In the genomic region with DNA sequence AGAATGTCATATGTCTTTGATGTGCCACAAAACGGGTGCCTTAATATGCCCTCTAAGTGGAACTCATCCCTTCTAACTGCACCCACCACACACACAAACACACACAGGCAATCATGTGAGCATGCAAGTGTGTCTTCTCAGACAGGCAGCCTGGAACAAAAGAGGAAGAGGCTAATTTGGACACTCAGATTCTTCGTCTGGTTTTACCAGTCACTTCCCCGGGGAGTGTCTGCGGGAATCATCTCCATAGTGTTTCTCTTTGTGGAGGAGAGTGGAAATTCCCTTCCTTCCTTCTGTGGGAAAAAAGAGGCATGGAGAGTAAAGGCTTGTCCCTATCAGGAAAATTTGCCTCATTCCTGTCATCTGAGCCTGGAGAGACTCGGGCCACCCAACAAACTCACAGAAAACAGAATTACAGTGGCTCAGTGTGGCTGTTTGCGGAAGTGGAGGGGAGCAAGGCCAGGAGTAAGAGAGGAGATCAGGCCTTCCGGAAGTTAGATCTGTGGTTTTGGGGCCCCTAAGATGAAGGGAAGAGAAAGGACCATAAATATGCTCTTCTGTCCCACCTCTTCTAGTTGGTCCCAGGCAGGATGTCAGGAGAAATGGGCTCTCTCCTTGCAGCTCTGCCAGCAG, we compare ENCODE assay signal across 19 cellular contexts.
DNase-seq lines count a peak whose midpoint lies in the region; ATAC-seq, FAIRE-seq and TF ChIP-seq lines count a peak whose summit lies in the region.
"Had no signal": no experiment of that assay in that cellular context is flagged by ENCODE, and none has a peak within 500 bp of the region (broad histone marks: within the 10 kb centered on the region; RNA-seq: fewer than 3 reads in every experiment).

No MANE protein-coding gene starts in this region.

- TF ChIP-seq CTCF in HL-60 (IDR thresholded peaks at IDR 0.05; ENCODE audit: insufficient read depth, low read length) = no peak
- TF ChIP-seq CTCF in astrocyte (IDR thresholded peaks at IDR 0.05; ENCODE audit: insufficient read depth, low read depth, low read length) = no peak

- peak overlapping the region; percentile 81 to 91 (median 84); a peak in 21 of 22 replicates for H3K27ac ChIP-seq in BLaER1 treated with 17β-estradiol and CSF1 and Interleukin-3, amounts not matched to agents 10 nM and 100 nM
- H3K27ac ChIP-seq in HL-60 (replicated peaks) (peak overlapping the region; percentile 82), astrocyte (ENCODE audit: low read depth, low read length) (no peak overlapping the region)
- no peak overlapping the region for H3K27ac ChIP-seq in naive thymus-derived CD4-positive, alpha-beta T cell (ENCODE audit: low read depth, low read length)
- H3K27ac ChIP-seq: coronary artery, gastroesophageal sphincter had no signal

- H3K27me3 ChIP-seq in BLaER1 treated with 17β-estradiol and CSF1 and Interleukin-3, amounts not matched to agents 10 nM and 100 nM = no peaks in the 10 kb centered on the region
- H3K27me3 ChIP-seq in HL-60 (ENCODE audit: insufficient read depth, poor library complexity, severe bottlenecking) (no peaks in the 10 kb centered on the region), astrocyte (ENCODE audit: insufficient read depth, low read length) (no peaks in the 10 kb centered on the region)
- H3K27me3 ChIP-seq in naive thymus-derived CD4-positive, alpha-beta T cell (ENCODE audit: control insufficient read depth in 2 of 2, insufficient read depth in 2 of 2, low read length in 2 of 2) = no peaks in the 10 kb centered on the region
- H3K27me3 ChIP-seq: gastroesophageal sphincter had no signal

- POLR2A ChIA-PET in naive thymus-derived CD4-positive, alpha-beta T cell (lab: Charles Lee) = no interaction called here

- ATAC-seq in naive thymus-derived CD4-positive, alpha-beta T cell = peak; percentile 42
- no peak for ATAC-seq in HG03045 (IDR thresholded peaks at IDR 0.05; ENCODE audit: unreplicated experiment)
- ATAC-seq in activated naive CD4-positive, alpha-beta T cell treated with anti-CD3 and anti-CD28 coated beads, Interleukin-2, amount 50 U/mL, for 72 hours = no peak
- ATAC-seq: gastroesophageal sphincter; stimulated activated effector memory CD8-positive, alpha-beta T cell treated with anti-CD3 and anti-CD28 coated beads, Interleukin-12 subunit alpha, Interleukin-12 subunit beta, amount 100 ng/mL, for 72 hours; T-helper 17 cell had no signal

- H3K36me3 ChIP-seq in BLaER1 treated with 17β-estradiol and CSF1 and Interleukin-3, amounts not matched to agents 10 nM and 100 nM = no peaks in the 10 kb centered on the region
- no peaks in the 10 kb centered on the region for H3K36me3 ChIP-seq in astrocyte (ENCODE audit: insufficient read depth, low read length)
- no peaks in the 10 kb centered on the region for H3K36me3 ChIP-seq in naive thymus-derived CD4-positive, alpha-beta T cell (ENCODE audit: control insufficient read depth in 2 of 3, insufficient read depth in 3 of 3, low read length in 3 of 3)
- H3K36me3 ChIP-seq: gastroesophageal sphincter had no signal

- H2AFZ ChIP-seq in astrocyte (ENCODE audit: low read depth, low read length) = no peak overlapping the region

- CTCF ChIA-PET in naive thymus-derived CD4-positive, alpha-beta T cell (lab: Charles Lee) = interaction anchor here (0.6 kb wide), 1 partner anchor 397 kb away, joined by 3 read pairs; no protein-coding TSS in a partner anchor

- H3K9ac ChIP-seq in BLaER1 treated with 17β-estradiol and CSF1 and Interleukin-3, amounts not matched to agents 10 nM and 100 nM = peak overlapping the region; percentile 66 to 82 (median 72); a peak in 21 of 22 replicates
- no peak overlapping the region for H3K9ac ChIP-seq in astrocyte (ENCODE audit: low read length)

- H3K79me2 ChIP-seq in astrocyte (ENCODE audit: insufficient read depth, low read length) = no peaks in the 10 kb centered on the region

- H3K27me3 Mint-ChIP-seq in astrocyte (ENCODE audit: low read depth, unreplicated experiment) = peaks cover under 1% of the 10 kb centered on the region
- H3K27me3 Mint-ChIP-seq in naive thymus-derived CD4-positive, alpha-beta T cell = peaks cover 0 to 19% (median 8%) of the 10 kb centered on the region in 5 donors
- H3K27me3 Mint-ChIP-seq: type B pancreatic cell had no signal

- peaks cover 0 to 7% (median 0%) of the 10 kb centered on the region in 11 experiments; a peak in 4 of 22 replicates for H3K9me3 ChIP-seq in BLaER1 treated with 17β-estradiol and CSF1 and Interleukin-3, amounts not matched to agents 10 nM and 100 nM (replicated peaks in 1 of 11)
- no peaks in the 10 kb centered on the region for H3K9me3 ChIP-seq in astrocyte (ENCODE audit: insufficient read depth, low read depth, low read length)
- no peaks in the 10 kb centered on the region for H3K9me3 ChIP-seq in naive thymus-derived CD4-positive, alpha-beta T cell (ENCODE audit: control insufficient read depth in 2 of 3, low read length in 3 of 3)
- H3K9me3 ChIP-seq: gastroesophageal sphincter had no signal

- peak overlapping the region; percentile 82 to 92 (median 85) for H3K4me2 ChIP-seq in BLaER1 treated with 17β-estradiol and CSF1 and Interleukin-3, amounts not matched to agents 10 nM and 100 nM
- no peak overlapping the region for H3K4me2 ChIP-seq in astrocyte (ENCODE audit: low read length)

- no peaks in the 10 kb centered on the region for H4K20me1 ChIP-seq in BLaER1 treated with 17β-estradiol and CSF1 and Interleukin-3, amounts not matched to agents 10 nM and 100 nM
- H4K20me1 ChIP-seq in astrocyte (ENCODE audit: insufficient read depth, low read length) = no peaks in the 10 kb centered on the region

- H3K36me3 Mint-ChIP-seq in astrocyte (ENCODE audit: low read depth, unreplicated experiment) = no peaks in the 10 kb centered on the region
- H3K36me3 Mint-ChIP-seq in naive thymus-derived CD4-positive, alpha-beta T cell = no peaks in the 10 kb centered on the region
- no peaks in the 10 kb centered on the region for H3K36me3 Mint-ChIP-seq in activated naive CD4-positive, alpha-beta T cell treated with anti-CD3 and anti-CD28 coated beads, Interleukin-2, amount 50 U/mL, for 72 hours
- H3K36me3 Mint-ChIP-seq: memory B cell; stimulated activated effector memory CD8-positive, alpha-beta T cell treated with anti-CD3 and anti-CD28 coated beads, Interleukin-12 subunit alpha, Interleukin-12 subunit beta, amount 100 ng/mL, for 72 hours; type B pancreatic cell had no signal

- intact Hi-C loops in naive thymus-derived CD4-positive, alpha-beta T cell (cut with micrococcal nuclease) = no loop called here

- no peak overlapping the region for H3K4me3 Mint-ChIP-seq in astrocyte (ENCODE audit: unreplicated experiment)
- H3K4me3 Mint-ChIP-seq in naive thymus-derived CD4-positive, alpha-beta T cell = no peak overlapping the region
- H3K4me3 Mint-ChIP-seq: memory B cell; stimulated activated effector memory CD8-positive, alpha-beta T cell treated with anti-CD3 and anti-CD28 coated beads, Interleukin-12 subunit alpha, Interleukin-12 subunit beta, amount 100 ng/mL, for 72 hours; type B pancreatic cell had no signal

- no peak for FAIRE-seq in astrocyte (lab: Jason Lieb, UNC)

- H3K27ac Mint-ChIP-seq in astrocyte (ENCODE audit: unreplicated experiment) = peak overlapping the region; percentile 0
- H3K27ac Mint-ChIP-seq in naive thymus-derived CD4-positive, alpha-beta T cell = no peak overlapping the region
- no peak overlapping the region for H3K27ac Mint-ChIP-seq in activated naive CD4-positive, alpha-beta T cell treated with anti-CD3 and anti-CD28 coated beads, Interleukin-2, amount 50 U/mL, for 72 hours
- H3K27ac Mint-ChIP-seq: memory B cell; stimulated activated effector memory CD8-positive, alpha-beta T cell treated with anti-CD3 and anti-CD28 coated beads, Interleukin-12 subunit alpha, Interleukin-12 subunit beta, amount 100 ng/mL, for 72 hours; T-helper 17 cell; type B pancreatic cell had no signal

- H3K4me3 ChIP-seq in BLaER1 treated with 17β-estradiol and CSF1 and Interleukin-3, amounts not matched to agents 10 nM and 100 nM = peak overlapping the region in 8 of 10 experiments; percentile 3 to 48 (median 17); a peak in 7 of 20 replicates
- no peak overlapping the region for H3K4me3 ChIP-seq in HL-60 (replicated peaks; ENCODE audit: insufficient read depth, low read length)
- no peak overlapping the region for H3K4me3 ChIP-seq in astrocyte (ENCODE audit: insufficient read depth, low read depth, low read length)
- no peak overlapping the region for H3K4me3 ChIP-seq in naive thymus-derived CD4-positive, alpha-beta T cell (ENCODE audit: low read length)
- H3K4me3 ChIP-seq: coronary artery, gastroesophageal sphincter had no signal

- peaks cover 21% of the 10 kb centered on the region for H3K4me1 Mint-ChIP-seq in astrocyte (ENCODE audit: low read depth, unreplicated experiment)
- peaks cover 0 to 7% (median 0%) of the 10 kb centered on the region in 7 donors for H3K4me1 Mint-ChIP-seq in naive thymus-derived CD4-positive, alpha-beta T cell
- H3K4me1 Mint-ChIP-seq: memory B cell; stimulated activated effector memory CD8-positive, alpha-beta T cell treated with anti-CD3 and anti-CD28 coated beads, Interleukin-12 subunit alpha, Interleukin-12 subunit beta, amount 100 ng/mL, for 72 hours; T-helper 17 cell had no signal

- DNase-seq in HL-60 (ENCODE audit: low read depth in 1 of 2, low spot score in 1 of 2) (peak; percentile 33 to 82), astrocyte (ENCODE audit: low read depth) (no peak), OCI-M2 (lab: John Stamatoyannopoulos, UW; ENCODE audit: unreplicated experiment) (no peak), GOT3 (lab: John Stamatoyannopoulos, UW) (no peak)
- DNase-seq in naive thymus-derived CD4-positive, alpha-beta T cell = no peak
- DNase-seq in activated naive CD4-positive, alpha-beta T cell treated with anti-CD3 and anti-CD28 coated beads, Interleukin-2, amount 50 U/mL, for 72 hours (ENCODE audit: low spot score in 2 of 2) = no peak
- DNase-seq: activated CD8-positive, alpha-beta memory T cell treated with anti-CD3 and anti-CD28 coated beads, Interleukin-2, amount 50 U/mL, for 4 hours; activated naive CD4-positive, alpha-beta T cell; Calu3; NCI-H1930; occipital lobe; T-helper 17 cell had no signal

- H3K9me3 Mint-ChIP-seq in astrocyte (ENCODE audit: unreplicated experiment) = no peaks in the 10 kb centered on the region
- peaks cover 0 to 3% (median 0%) of the 10 kb centered on the region in 11 donors for H3K9me3 Mint-ChIP-seq in naive thymus-derived CD4-positive, alpha-beta T cell
- no peaks in the 10 kb centered on the region for H3K9me3 Mint-ChIP-seq in activated naive CD4-positive, alpha-beta T cell treated with anti-CD3 and anti-CD28 coated beads, Interleukin-2, amount 50 U/mL, for 72 hours
- H3K9me3 Mint-ChIP-seq: memory B cell, type B pancreatic cell had no signal

- H3K4me1 ChIP-seq in BLaER1 treated with 17β-estradiol and CSF1 and Interleukin-3, amounts not matched to agents 10 nM and 100 nM = peaks cover 40 to 58% (median 50%) of the 10 kb centered on the region in 10 experiments
- H3K4me1 ChIP-seq in astrocyte (ENCODE audit: insufficient read depth, low read length) = peaks cover 4% of the 10 kb centered on the region
- no peaks in the 10 kb centered on the region for H3K4me1 ChIP-seq in naive thymus-derived CD4-positive, alpha-beta T cell (ENCODE audit: control insufficient read depth in 2 of 2, insufficient read depth in 2 of 2, low read length in 2 of 2)

Comparison
In these comparisons a context has a peak if more than half of its experiments do, and no peak if none do; other contexts are left out.
1. H3K27ac ChIP-seq: peak in BLaER1 treated with 17β-estradiol and CSF1 and Interleukin-3, amounts not matched to agents 10 nM and 100 nM (11 of 11) and HL-60 (single experiment); none in astrocyte (single experiment) and naive thymus-derived CD4-positive, alpha-beta T cell (single experiment).
2. H3K4me3 ChIP-seq: peak in BLaER1 treated with 17β-estradiol and CSF1 and Interleukin-3, amounts not matched to agents 10 nM and 100 nM (8 of 10); none in HL-60 (single experiment), astrocyte (single experiment) and naive thymus-derived CD4-positive, alpha-beta T cell (single experiment).
3. DNase-seq: peak in HL-60 (2 of 2); none in astrocyte (single experiment), naive thymus-derived CD4-positive, alpha-beta T cell (0 of 9), OCI-M2 (single experiment), GOT3 (single experiment) and activated naive CD4-positive, alpha-beta T cell treated with anti-CD3 and anti-CD28 coated beads, Interleukin-2, amount 50 U/mL, for 72 hours (0 of 2).